In the genomic region with DNA sequence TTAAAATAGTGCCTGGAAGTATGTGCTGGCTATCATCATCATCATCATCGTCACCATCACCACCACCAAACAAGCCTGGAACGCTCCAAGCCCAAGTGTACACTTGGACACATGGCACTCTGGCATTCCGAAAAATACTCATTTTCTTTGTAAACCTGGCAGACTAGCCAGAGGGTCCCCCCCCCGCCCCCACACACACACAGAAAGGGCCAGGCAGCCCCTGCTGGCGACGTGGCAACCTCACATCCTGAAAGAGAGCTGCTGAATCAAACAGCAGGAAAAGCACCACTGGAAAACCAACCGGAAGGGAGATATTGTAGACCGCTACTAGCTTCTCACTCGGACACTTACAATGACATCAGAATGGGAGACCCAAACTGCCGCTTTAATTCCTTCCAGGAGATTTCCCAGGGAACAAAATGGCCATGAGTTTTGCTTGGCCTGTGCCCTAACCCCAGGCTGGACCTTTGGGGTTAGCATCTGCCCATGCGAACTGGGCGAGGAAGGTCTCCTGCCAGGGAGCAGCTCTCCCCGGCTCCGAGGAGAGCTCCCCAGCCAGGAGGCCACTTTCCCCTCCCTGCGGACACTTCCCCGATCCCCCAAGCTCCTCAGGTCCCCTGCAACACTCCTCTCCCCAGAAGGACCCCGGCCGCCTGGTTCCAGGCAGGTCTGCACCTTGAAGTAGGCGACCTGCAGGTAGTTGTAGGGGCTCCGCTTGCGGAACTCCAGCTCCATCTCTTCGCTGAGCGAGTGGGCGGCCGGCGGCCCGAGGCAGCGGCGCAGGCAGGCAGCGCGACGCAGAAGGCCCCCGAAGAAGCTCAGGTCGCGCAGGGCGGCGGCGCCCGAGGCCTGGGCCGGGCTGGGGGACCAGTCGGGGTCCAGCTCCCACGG, we compare ENCODE assay signal across 8 cellular contexts. TPM values are rescaled to one million over a fixed set of nuclear protein-coding genes. Genes with fewer than 3 reads are reported as not detected.
DNase-seq lines count a peak whose midpoint lies in the region; ATAC-seq and TF ChIP-seq lines count a peak whose summit lies in the region.

No MANE protein-coding gene starts in this region.

- H3K4me3 ChIP-seq in CD4-positive, CD25-positive, alpha-beta regulatory T cell (ENCODE audit: low read depth, low read length), result peak overlapping the region; percentile 88
- H3K4me3 ChIP-seq in fibroblast of villous mesenchyme (ENCODE audit: low read depth, low read length), result peak overlapping the region; percentile 100
- peak overlapping the region; percentile 80 to 83 for H3K4me3 ChIP-seq in neutrophil (ENCODE audit: low read depth in 1 of 2, low read length in 1 of 2)

- peak in 1 of 2 donors; percentile 0 for ATAC-seq in CD4-positive, CD25-positive, alpha-beta regulatory T cell (ENCODE audit: low read depth in 2 of 2)
- ATAC-seq in GM19043 (IDR thresholded peaks at IDR 0.05; ENCODE audit: low read depth, unreplicated experiment) (peak; percentile 7), HG03354 (IDR thresholded peaks at IDR 0.05; ENCODE audit: poor library complexity, severe bottlenecking, unreplicated experiment) (peak; percentile 32)

- peak in 2 of 3 donors; percentile 23 to 50 for DNase-seq in CD4-positive, CD25-positive, alpha-beta regulatory T cell
- DNase-seq in NCI-H526 (lab: John Stamatoyannopoulos, UW) (peak; percentile 70 to 82), activated T-cell treated with anti-CD3 and anti-CD28 coated beads for 48 hours (ENCODE audit: low read depth) (peak; percentile 56), fibroblast of villous mesenchyme (ENCODE audit: low read depth) (peak; percentile 89), type B pancreatic cell (ENCODE audit: extremely low spot score, unreplicated experiment) (peak; percentile 76)

- TF ChIP-seq CTCF in fibroblast of villous mesenchyme (IDR thresholded peaks at IDR 0.05; ENCODE audit: insufficient read depth, low read depth, low read length) (peak; percentile 65), neutrophil (IDR thresholded peaks at IDR 0.05) (peak; percentile 40), type B pancreatic cell (conservative IDR thresholded peaks at IDR 0.05) (peak; percentile 78)

- peak overlapping the region in 1 of 4 donors; percentile 94 for H3K4me3 Mint-ChIP-seq in CD4-positive, CD25-positive, alpha-beta regulatory T cell
- H3K4me3 Mint-ChIP-seq in type B pancreatic cell, result no peak overlapping the region

- peaks cover 4% of the 10 kb centered on the region for H3K36me3 Mint-ChIP-seq in CD4-positive, CD25-positive, alpha-beta regulatory T cell
- no peaks in the 10 kb centered on the region for H3K36me3 Mint-ChIP-seq in type B pancreatic cell

- peaks cover 9 to 48% (median 24%) of the 10 kb centered on the region in 4 donors for H3K4me1 Mint-ChIP-seq in CD4-positive, CD25-positive, alpha-beta regulatory T cell
- peaks cover 16% of the 10 kb centered on the region for H3K4me1 Mint-ChIP-seq in type B pancreatic cell (ENCODE audit: unreplicated experiment)

- peaks cover 9% of the 10 kb centered on the region for H3K36me3 ChIP-seq in CD4-positive, CD25-positive, alpha-beta regulatory T cell (ENCODE audit: control insufficient read depth, insufficient read depth, low read length)
- H3K36me3 ChIP-seq in neutrophil, result peaks cover 5% of the 10 kb centered on the region

- peak overlapping the region in 1 of 3 donors; percentile 92 for H3K27ac Mint-ChIP-seq in CD4-positive, CD25-positive, alpha-beta regulatory T cell
- no peak overlapping the region for H3K27ac Mint-ChIP-seq in type B pancreatic cell

- H3K4me1 ChIP-seq in CD4-positive, CD25-positive, alpha-beta regulatory T cell (ENCODE audit: control insufficient read depth, insufficient read depth, low read length, poor library complexity, severe bottlenecking), result peaks cover 46% of the 10 kb centered on the region
- H3K4me1 ChIP-seq in neutrophil (ENCODE audit: control insufficient read depth in 1 of 2, insufficient read depth in 1 of 2, low read depth in 1 of 2, low read length in 1 of 2), result peaks cover 27 to 33% of the 10 kb centered on the region in 2 experiments

- H3K27me3 ChIP-seq in CD4-positive, CD25-positive, alpha-beta regulatory T cell (ENCODE audit: control insufficient read depth, insufficient read depth, low read length), result no peaks in the 10 kb centered on the region
- H3K27me3 ChIP-seq in neutrophil, result no peaks in the 10 kb centered on the region

- no peaks in the 10 kb centered on the region for H3K9me3 Mint-ChIP-seq in CD4-positive, CD25-positive, alpha-beta regulatory T cell
- no peaks in the 10 kb centered on the region for H3K9me3 Mint-ChIP-seq in type B pancreatic cell

- H3K9me3 ChIP-seq in CD4-positive, CD25-positive, alpha-beta regulatory T cell (ENCODE audit: control insufficient read depth in 2 of 2, low read length in 2 of 2), result no peaks in the 10 kb centered on the region
- H3K9me3 ChIP-seq in neutrophil, result no peaks in the 10 kb centered on the region

- H3K27me3 Mint-ChIP-seq in CD4-positive, CD25-positive, alpha-beta regulatory T cell, result peaks cover 4% of the 10 kb centered on the region
- H3K27me3 Mint-ChIP-seq in type B pancreatic cell, result no peaks in the 10 kb centered on the region

- H3K27ac ChIP-seq in CD4-positive, CD25-positive, alpha-beta regulatory T cell (ENCODE audit: insufficient read depth, low read length, poor library complexity, severe bottlenecking), result peak overlapping the region; percentile 64
- peak overlapping the region; percentile 81 for H3K27ac ChIP-seq in neutrophil

RNA-seq across cellular contexts. Expression of a gene that starts 0.8 kb away (rescaled TPM):
- total RNA-seq in CD4-positive, CD25-positive, alpha-beta regulatory T cell, result 30.4 TPM
- polyA plus RNA-seq in CD4-positive, CD25-positive, alpha-beta regulatory T cell, result 10 to 100 TPM; 12.6 to 16.3 (median 14.3) TPM
- total RNA-seq in fibroblast of villous mesenchyme, result 188 and 212 TPM in 2 replicates
- 30.7 and 77.2 TPM in 2 replicates for total RNA-seq in type B pancreatic cell (ENCODE audit: low replicate concordance)

RNA-seq across cellular contexts. Expression of a gene that starts 1.0 kb away (rescaled TPM):
- total RNA-seq in CD4-positive, CD25-positive, alpha-beta regulatory T cell, result 14.3 TPM
- 10 to 100 TPM in 1 of 4 donors, 1 to 10 TPM in 3; 3.8 to 12.7 (median 6.0) TPM for polyA plus RNA-seq in CD4-positive, CD25-positive, alpha-beta regulatory T cell
- total RNA-seq in fibroblast of villous mesenchyme, result 3.2 and 5.2 TPM in 2 replicates
- 5.9 and 9.1 TPM in 2 replicates for total RNA-seq in type B pancreatic cell (ENCODE audit: low replicate concordance)

RNA-seq across cellular contexts. Expression of a gene that starts 18.7 kb away (rescaled TPM):
- 1.1 TPM for total RNA-seq in CD4-positive, CD25-positive, alpha-beta regulatory T cell
- polyA plus RNA-seq in CD4-positive, CD25-positive, alpha-beta regulatory T cell, result under 1 TPM in 1 of 4 donors, not detected in 3; 0.12 TPM
- under 0.01 TPM in 2 replicates for total RNA-seq in fibroblast of villous mesenchyme
- 0.41 and 0.57 TPM in 2 replicates for total RNA-seq in type B pancreatic cell (ENCODE audit: low replicate concordance)

RNA-seq across cellular contexts. Expression of a gene that starts 26.0 kb away (rescaled TPM):
- not detected for total RNA-seq in CD4-positive, CD25-positive, alpha-beta regulatory T cell
- polyA plus RNA-seq in CD4-positive, CD25-positive, alpha-beta regulatory T cell, result not detected
- total RNA-seq in fibroblast of villous mesenchyme (not detected in 2 replicates), type B pancreatic cell (ENCODE audit: low replicate concordance) (0.33 and 2.3 TPM in 2 replicates)

RNA-seq across cellular contexts. Expression of a gene that starts 50.8 kb away (rescaled TPM):
- total RNA-seq in CD4-positive, CD25-positive, alpha-beta regulatory T cell, result 4.9 TPM
- 1 to 10 TPM; 2.8 to 4.1 (median 3.5) TPM for polyA plus RNA-seq in CD4-positive, CD25-positive, alpha-beta regulatory T cell
- 14.2 and 14.8 TPM in 2 replicates for total RNA-seq in fibroblast of villous mesenchyme
- 8.4 and 10.3 TPM in 2 replicates for total RNA-seq in type B pancreatic cell (ENCODE audit: low replicate concordance)

Comparison
In these comparisons a context has a peak if more than half of its experiments do, and no peak if none do; other contexts are left out.
1. DNase-seq: peak in every context shown above with its lines; median percentile 89 in fibroblast of villous mesenchyme; 76 in NCI-H526; 76 in type B pancreatic cell; 56 in activated T-cell treated with anti-CD3 and anti-CD28 coated beads for 48 hours; 36 in CD4-positive, CD25-positive, alpha-beta regulatory T cell.